Comparison of ENCODE assay signal across 21 cellular contexts in the genomic region with DNA sequence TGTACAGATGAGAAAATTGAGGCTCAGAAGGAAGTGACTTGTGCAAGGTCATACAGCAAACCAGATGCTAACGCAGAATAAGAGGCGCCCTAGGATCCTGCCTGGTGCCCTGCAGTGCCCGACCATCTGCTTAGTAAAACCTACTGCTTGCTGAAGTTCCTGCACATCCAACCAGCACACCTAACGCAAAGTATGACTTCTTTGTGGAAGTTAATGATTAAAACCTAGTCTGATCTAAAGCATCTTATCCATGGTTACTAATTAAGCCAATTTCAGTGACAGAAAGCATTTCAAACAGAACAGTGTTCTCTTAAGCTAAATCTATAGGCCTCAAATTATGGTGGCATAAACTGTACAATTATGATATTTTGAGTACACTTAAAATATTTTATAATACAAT. TPM values are rescaled to one million over a fixed set of nuclear protein-coding genes. Genes with fewer than 3 reads are reported as not detected.
A peak's percentile ranks its signal among the peaks of the same experiment; 100 is the strongest.
DNase-seq lines count a peak whose midpoint lies in the region; ATAC-seq, FAIRE-seq and TF ChIP-seq lines count a peak whose summit lies in the region.
"Had no signal": no experiment of that assay in that cellular context is flagged by ENCODE, and none has a peak within 500 bp of the region (broad histone marks: within the 10 kb centered on the region; RNA-seq: fewer than 3 reads in every experiment).

No MANE protein-coding gene starts in this region.

- peak; percentile 75 for FAIRE-seq in RCC 7860 (lab: Jason Lieb, UNC)
- FAIRE-seq: GM12892, H1 had no signal

- peak overlapping the region; percentile 95 for H3K27ac Mint-ChIP-seq in progenitor cell of endocrine pancreas
- no peak overlapping the region for H3K27ac Mint-ChIP-seq in activated CD8-positive, alpha-beta T cell treated with anti-CD3 and anti-CD28 coated beads, Interleukin-2, amount 10 ng/mL, durations not matched to agents 7 days and 5 days
- H3K27ac Mint-ChIP-seq: activated naive CD4-positive, alpha-beta T cell treated with anti-CD3 and anti-CD28 coated beads, Interleukin-2, amount 50 U/mL, for 24 hours; activated T-cell treated with anti-CD3 and anti-CD28 coated beads, Interleukin-2, amount 50 U/mL, for 72 hours; CD8-positive, alpha-beta T cell; stimulated activated memory B cell treated with anti-CD40 and anti-IgM and Interleukin-4, amounts not matched to agents 10 μg/mL and 1 μg/mL and 100 μg/mL, for 72 hours had no signal

- POLR2A ChIA-PET in activated CD8-positive, alpha-beta T cell treated with anti-CD3 and anti-CD28 coated beads, Interleukin-2, amount 10 ng/mL, durations not matched to agents 7 days and 5 days (lab: Charles Lee) = no interaction called here

- no peaks in the 10 kb centered on the region for H3K27me3 Mint-ChIP-seq in progenitor cell of endocrine pancreas
- H3K27me3 Mint-ChIP-seq in activated CD8-positive, alpha-beta T cell treated with anti-CD3 and anti-CD28 coated beads, Interleukin-2, amount 10 ng/mL, durations not matched to agents 7 days and 5 days (ENCODE audit: low read depth) = no peaks in the 10 kb centered on the region
- H3K27me3 Mint-ChIP-seq in activated T-cell treated with anti-CD3 and anti-CD28 coated beads, Interleukin-2, amount 50 U/mL, for 4 hours (ENCODE audit: low read depth) = no peaks in the 10 kb centered on the region
- H3K27me3 Mint-ChIP-seq: activated naive CD4-positive, alpha-beta T cell treated with anti-CD3 and anti-CD28 coated beads, Interleukin-2, amount 50 U/mL, for 24 hours; central memory CD8-positive, alpha-beta T cell; naive B cell; stimulated activated memory B cell treated with anti-CD40 and anti-IgM and Interleukin-4, amounts not matched to agents 10 μg/mL and 1 μg/mL and 100 μg/mL, for 72 hours had no signal

- no peak overlapping the region for H3K4me3 Mint-ChIP-seq in progenitor cell of endocrine pancreas (ENCODE audit: low read depth)
- H3K4me3 Mint-ChIP-seq in activated CD8-positive, alpha-beta T cell treated with anti-CD3 and anti-CD28 coated beads, Interleukin-2, amount 10 ng/mL, durations not matched to agents 7 days and 5 days = no peak overlapping the region
- no peak overlapping the region for H3K4me3 Mint-ChIP-seq in activated T-cell treated with anti-CD3 and anti-CD28 coated beads, Interleukin-2, amount 50 U/mL, for 4 hours
- H3K4me3 Mint-ChIP-seq: activated naive CD4-positive, alpha-beta T cell treated with anti-CD3 and anti-CD28 coated beads, Interleukin-2, amount 50 U/mL, for 24 hours; activated T-cell treated with anti-CD3 and anti-CD28 coated beads, Interleukin-2, amount 50 U/mL, for 72 hours; CD8-positive, alpha-beta T cell; central memory CD8-positive, alpha-beta T cell; naive B cell; stimulated activated memory B cell treated with anti-CD40 and anti-IgM and Interleukin-4, amounts not matched to agents 10 μg/mL and 1 μg/mL and 100 μg/mL, for 72 hours had no signal

- peak; percentile 90 for DNase-seq in DMS53 (lab: John Stamatoyannopoulos, UW)
- DNase-seq in RCC 7860 (ENCODE audit: low spot score) = peak; percentile 52
- peak; percentile 71 for DNase-seq in left kidney (ENCODE audit: low read depth, low spot score)
- no peak for DNase-seq in progenitor cell of endocrine pancreas (ENCODE audit: low spot score, unreplicated experiment)
- no peak for DNase-seq in A172 (ENCODE audit: low spot score)
- no peak for DNase-seq in activated CD8-positive, alpha-beta T cell treated with anti-CD3 and anti-CD28 coated beads, Interleukin-2, amount 10 ng/mL, durations not matched to agents 7 days and 5 days
- no peak for DNase-seq in activated T-cell treated with anti-CD3 and anti-CD28 coated beads, Interleukin-2, amount 50 U/mL, for 4 hours
- DNase-seq in CD1c-positive myeloid dendritic cell (ENCODE audit: extremely low spot score) = no peak
- DNase-seq: activated T-cell treated with anti-CD3 and anti-CD28 coated beads, Interleukin-2, amount 50 U/mL, for 72 hours; CD8-positive, alpha-beta T cell; DND-41; effector memory CD4-positive, alpha-beta T cell; naive B cell; T-helper 9 cell had no signal

- H3K9me3 Mint-ChIP-seq in progenitor cell of endocrine pancreas (ENCODE audit: low read depth) = no peaks in the 10 kb centered on the region
- H3K9me3 Mint-ChIP-seq in activated CD8-positive, alpha-beta T cell treated with anti-CD3 and anti-CD28 coated beads, Interleukin-2, amount 10 ng/mL, durations not matched to agents 7 days and 5 days (ENCODE audit: insufficient read depth) = no peaks in the 10 kb centered on the region
- no peaks in the 10 kb centered on the region for H3K9me3 Mint-ChIP-seq in activated T-cell treated with anti-CD3 and anti-CD28 coated beads, Interleukin-2, amount 50 U/mL, for 4 hours
- H3K9me3 Mint-ChIP-seq: activated naive CD4-positive, alpha-beta T cell treated with anti-CD3 and anti-CD28 coated beads, Interleukin-2, amount 50 U/mL, for 24 hours; activated T-cell treated with anti-CD3 and anti-CD28 coated beads, Interleukin-2, amount 50 U/mL, for 72 hours; CD8-positive, alpha-beta T cell; central memory CD8-positive, alpha-beta T cell; naive B cell; stimulated activated memory B cell treated with anti-CD40 and anti-IgM and Interleukin-4, amounts not matched to agents 10 μg/mL and 1 μg/mL and 100 μg/mL, for 72 hours had no signal

- H3K4me1 Mint-ChIP-seq in progenitor cell of endocrine pancreas (ENCODE audit: low read depth) = peaks cover 49% of the 10 kb centered on the region
- no peaks in the 10 kb centered on the region for H3K4me1 Mint-ChIP-seq in activated CD8-positive, alpha-beta T cell treated with anti-CD3 and anti-CD28 coated beads, Interleukin-2, amount 10 ng/mL, durations not matched to agents 7 days and 5 days (ENCODE audit: low read depth)
- no peaks in the 10 kb centered on the region for H3K4me1 Mint-ChIP-seq in activated T-cell treated with anti-CD3 and anti-CD28 coated beads, Interleukin-2, amount 50 U/mL, for 4 hours (ENCODE audit: low read depth)
- H3K4me1 Mint-ChIP-seq: activated naive CD4-positive, alpha-beta T cell treated with anti-CD3 and anti-CD28 coated beads, Interleukin-2, amount 50 U/mL, for 24 hours; central memory CD8-positive, alpha-beta T cell had no signal

- H3K36me3 Mint-ChIP-seq in progenitor cell of endocrine pancreas (ENCODE audit: insufficient read depth) = no peaks in the 10 kb centered on the region
- H3K36me3 Mint-ChIP-seq in activated CD8-positive, alpha-beta T cell treated with anti-CD3 and anti-CD28 coated beads, Interleukin-2, amount 10 ng/mL, durations not matched to agents 7 days and 5 days (ENCODE audit: low read depth) = no peaks in the 10 kb centered on the region
- H3K36me3 Mint-ChIP-seq in activated T-cell treated with anti-CD3 and anti-CD28 coated beads, Interleukin-2, amount 50 U/mL, for 4 hours (ENCODE audit: insufficient read depth) = peaks cover 3% of the 10 kb centered on the region
- H3K36me3 Mint-ChIP-seq: activated naive CD4-positive, alpha-beta T cell treated with anti-CD3 and anti-CD28 coated beads, Interleukin-2, amount 50 U/mL, for 24 hours; naive B cell had no signal

- TF ChIP-seq CTCF in progenitor cell of endocrine pancreas (IDR thresholded peaks at IDR 0.05; ENCODE audit: unreplicated experiment) = no peak

- no peak for ATAC-seq in activated CD8-positive, alpha-beta T cell treated with anti-CD3 and anti-CD28 coated beads, Interleukin-2, amount 10 ng/mL, durations not matched to agents 7 days and 5 days
- ATAC-seq in activated T-cell treated with anti-CD3 and anti-CD28 coated beads, Interleukin-2, amount 50 U/mL, for 4 hours = no peak
- ATAC-seq: activated CD4-positive, CD25-positive, alpha-beta regulatory T cell treated with anti-CD3 and anti-CD28 coated beads, Interleukin-2, amount 50 U/mL, for 24 hours; activated T-cell treated with anti-CD3 and anti-CD28 coated beads, Interleukin-2, amount 50 U/mL, for 72 hours; CD8-positive, alpha-beta T cell; SK-N-SH treated with all-trans-retinoic acid at 6 μM for 48 hours; stimulated activated memory B cell treated with anti-CD40 and anti-IgM and Interleukin-4, amounts not matched to agents 10 μg/mL and 1 μg/mL and 100 μg/mL, for 72 hours had no signal

- CTCF ChIA-PET in activated CD8-positive, alpha-beta T cell treated with anti-CD3 and anti-CD28 coated beads, Interleukin-2, amount 10 ng/mL, durations not matched to agents 7 days and 5 days (lab: Charles Lee) = no interaction called here

RNA-seq across cellular contexts. Expression of a gene that starts 37.3 kb away (rescaled TPM):
- 22.4 and 23.6 TPM in 2 replicates for total RNA-seq in progenitor cell of endocrine pancreas
- total RNA-seq in A172 (2014; rRNA removed; shearing (Covaris generic)) = 2.3 and 3.5 TPM in 2 replicates
- total RNA-seq in activated CD8-positive, alpha-beta T cell treated with anti-CD3 and anti-CD28 coated beads, Interleukin-2, amount 10 ng/mL, durations not matched to agents 7 days and 5 days = 1 to 10 TPM; 3.6 to 3.8 TPM
- 10 to 100 TPM in 2 of 3 donors, 1 to 10 TPM in 1; 8.9 to 12.0 (median 11.1) TPM for total RNA-seq in activated T-cell treated with anti-CD3 and anti-CD28 coated beads, Interleukin-2, amount 50 U/mL, for 4 hours

Comparison
In these comparisons a context has a peak if more than half of its experiments do, and no peak if none do; other contexts are left out.
1. DNase-seq: peak in DMS53 (single experiment), RCC 7860 (single experiment) and left kidney (single experiment); none in progenitor cell of endocrine pancreas (single experiment), A172 (single experiment), activated CD8-positive, alpha-beta T cell treated with anti-CD3 and anti-CD28 coated beads, Interleukin-2, amount 10 ng/mL, durations not matched to agents 7 days and 5 days (single experiment), activated T-cell treated with anti-CD3 and anti-CD28 coated beads, Interleukin-2, amount 50 U/mL, for 4 hours (single experiment) and CD1c-positive myeloid dendritic cell (single experiment).